In the genomic region with DNA sequence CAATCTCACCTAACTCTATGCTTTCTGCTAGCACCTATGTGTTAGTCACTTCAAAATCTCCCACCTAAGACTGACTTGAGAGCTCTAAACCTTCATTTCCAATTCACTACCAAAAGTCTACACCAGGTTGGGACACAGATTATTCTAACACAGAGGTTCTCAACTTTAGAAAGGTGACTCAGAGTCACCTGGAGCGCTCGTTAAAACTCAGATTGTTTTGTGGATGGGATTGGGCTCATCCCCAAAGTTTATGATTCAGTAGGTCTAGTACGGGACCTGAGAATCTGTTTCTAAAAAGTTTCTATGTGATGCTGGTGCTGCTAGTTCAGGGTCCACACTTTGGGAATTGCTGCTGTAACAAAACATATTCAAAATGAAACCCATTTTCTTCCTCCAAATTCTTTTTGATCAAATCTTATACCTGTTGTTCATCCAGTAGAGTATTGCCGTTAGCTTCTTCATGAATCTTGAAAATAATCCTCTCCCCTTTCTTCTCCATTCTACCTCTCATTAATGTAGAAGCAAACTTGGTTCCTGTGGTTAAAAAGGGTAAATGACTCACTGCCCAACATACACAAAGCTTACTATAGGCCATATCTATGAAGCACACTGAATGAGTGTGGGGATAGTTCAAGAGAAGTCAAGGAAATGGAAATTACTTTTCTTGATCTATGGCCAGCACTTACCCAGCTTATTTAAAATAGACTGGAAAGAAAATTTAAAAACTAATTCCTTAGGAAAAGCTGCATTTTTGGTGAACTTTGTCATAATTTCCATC, we compare ENCODE assay signal across 21 cellular contexts.
A peak's percentile ranks its signal among the peaks of the same experiment; 100 is the strongest.
DNase-seq lines count a peak whose midpoint lies in the region; ATAC-seq and TF ChIP-seq lines count a peak whose summit lies in the region.
"Had no signal": no experiment of that assay in that cellular context is flagged by ENCODE, and none has a peak within 500 bp of the region (broad histone marks: within the 10 kb centered on the region; RNA-seq: fewer than 3 reads in every experiment).

No MANE protein-coding gene starts in this region.

- H3K9me3 Mint-ChIP-seq in activated naive CD4-positive, alpha-beta T cell treated with anti-CD3 and anti-CD28 coated beads for 36 hours = no peaks in the 10 kb centered on the region
- H3K9me3 Mint-ChIP-seq: activated CD4-positive, alpha-beta T cell treated with anti-CD3 and anti-CD28 coated beads, Interleukin-2, amount 10 ng/mL, durations not matched to agents 7 days and 5 days; activated naive CD4-positive, alpha-beta T cell treated with anti-CD3 and anti-CD28 coated beads, Interleukin-2, amount 50 U/mL, for 24 hours; effector memory CD8-positive, alpha-beta T cell had no signal

- ATAC-seq in HG03354 (IDR thresholded peaks at IDR 0.05; ENCODE audit: poor library complexity, severe bottlenecking, unreplicated experiment) (no peak), HG02610 (IDR thresholded peaks at IDR 0.05; ENCODE audit: unreplicated experiment) (no peak)
- ATAC-seq: effector memory CD8-positive, alpha-beta T cell; gastrocnemius medialis had no signal

- H3K4me1 ChIP-seq in ACC112 (ENCODE audit: control insufficient read depth, insufficient read depth, low read length, unreplicated experiment) (peaks cover 10% of the 10 kb centered on the region), mesendoderm (ENCODE audit: control insufficient read depth, low read depth, low read length) (peaks cover 5% of the 10 kb centered on the region)
- H3K4me1 ChIP-seq: gastrocnemius medialis, left ventricle myocardium inferior, suprapubic skin had no signal

- no peak overlapping the region for H3K9ac ChIP-seq in mesendoderm (ENCODE audit: low read length)

- no peak overlapping the region for H3K18ac ChIP-seq in mesendoderm (ENCODE audit: low read length)

- CTCF ChIA-PET in activated naive CD4-positive, alpha-beta T cell treated with anti-CD3 and anti-CD28 coated beads for 36 hours (lab: Charles Lee) = interaction anchor here (0.6 kb wide), 1 partner anchor 1182 kb away, joined by 3 read pairs; no protein-coding TSS in a partner anchor

- no peaks in the 10 kb centered on the region for H3K4me1 Mint-ChIP-seq in activated naive CD4-positive, alpha-beta T cell treated with anti-CD3 and anti-CD28 coated beads for 36 hours (ENCODE audit: low read depth)
- H3K4me1 Mint-ChIP-seq: activated CD4-positive, alpha-beta T cell treated with anti-CD3 and anti-CD28 coated beads, Interleukin-2, amount 10 ng/mL, durations not matched to agents 7 days and 5 days; activated naive CD4-positive, alpha-beta T cell treated with anti-CD3 and anti-CD28 coated beads, Interleukin-2, amount 50 U/mL, for 24 hours; CD4-positive, alpha-beta memory T cell had no signal

- H3K36me3 ChIP-seq in ACC112 (ENCODE audit: insufficient read depth, low read length) (no peaks in the 10 kb centered on the region), mesendoderm (ENCODE audit: control insufficient read depth, insufficient read depth, low read length) (no peaks in the 10 kb centered on the region)
- H3K36me3 ChIP-seq: gastrocnemius medialis, left ventricle myocardium inferior, suprapubic skin had no signal

- H3K4me2 ChIP-seq in mesendoderm (ENCODE audit: low read length) = no peak overlapping the region

- H2AK5ac ChIP-seq in mesendoderm (ENCODE audit: low read length) = no peak overlapping the region

- intact Hi-C loops in activated naive CD4-positive, alpha-beta T cell treated with anti-CD3 and anti-CD28 coated beads for 36 hours (cut with micrococcal nuclease) = no loop called here

- H3K27ac ChIP-seq in ACC112 (ENCODE audit: low read depth, low read length) = no peak overlapping the region
- no peak overlapping the region for H3K27ac ChIP-seq in mesendoderm (ENCODE audit: low read depth, low read length)
- H3K27ac ChIP-seq: gastrocnemius medialis, left ventricle myocardium inferior, suprapubic skin had no signal

- H3K56ac ChIP-seq in mesendoderm (ENCODE audit: low read length) = no peak overlapping the region

- WGBS in mesendoderm (ENCODE audit: extremely low coverage, insufficient coverage, low lambda C conversion rate) = no CpG with 5 or more reads among the region's 4 CpGs

- H2AFZ ChIP-seq in ACC112 (ENCODE audit: low read length, unreplicated experiment) = no peak overlapping the region

- H4K5ac ChIP-seq in mesendoderm (ENCODE audit: low read length) = no peak overlapping the region

- DNase-seq in HS-5 (ENCODE audit: low read depth) = peak; percentile 31
- peak; percentile 74 for DNase-seq in amniotic epithelial cell (ENCODE audit: low read depth)
- DNase-seq in fibroblast of villous mesenchyme (ENCODE audit: low read depth) = peak; percentile 75
- no peak for DNase-seq in activated naive CD4-positive, alpha-beta T cell treated with anti-CD3 and anti-CD28 coated beads for 36 hours
- no peak for DNase-seq in mesendoderm
- DNase-seq: activated CD4-positive, alpha-beta T cell treated with anti-CD3 and anti-CD28 coated beads, Interleukin-2, amount 10 ng/mL, durations not matched to agents 7 days and 5 days; CD4-positive, alpha-beta memory T cell; effector memory CD8-positive, alpha-beta T cell; gastrocnemius medialis; IMR-90; left ventricle myocardium inferior; NCI-H1048; NCI-H2081 treated with DMSO at 0.1 percent for 48 hours; NCI-H526 treated with DMSO at 0.1 percent for 48 hours; stimulated activated CD4-positive, alpha-beta T cell treated with anti-CD3 and anti-CD28 coated beads, Interleukin-2, amount 100 ng/mL, for 48 hours had no signal

- H3K36me3 Mint-ChIP-seq in activated naive CD4-positive, alpha-beta T cell treated with anti-CD3 and anti-CD28 coated beads for 36 hours (ENCODE audit: low read depth) = no peaks in the 10 kb centered on the region
- H3K36me3 Mint-ChIP-seq: activated naive CD4-positive, alpha-beta T cell treated with anti-CD3 and anti-CD28 coated beads, Interleukin-2, amount 50 U/mL, for 24 hours; CD4-positive, alpha-beta memory T cell had no signal

- no peaks in the 10 kb centered on the region for H3K79me2 ChIP-seq in ACC112 (ENCODE audit: control insufficient read depth, insufficient read depth, low read length, unreplicated experiment)
- H3K79me2 ChIP-seq in mesendoderm (ENCODE audit: control insufficient read depth, insufficient read depth, low read length) = no peaks in the 10 kb centered on the region

- H3K23ac ChIP-seq in mesendoderm (ENCODE audit: low read length) = no peak overlapping the region

- no peak overlapping the region for H2BK15ac ChIP-seq in mesendoderm (replicated peaks; ENCODE audit: low read depth)

- no peak overlapping the region for H3K4ac ChIP-seq in mesendoderm (ENCODE audit: low read depth, low read length)

- no peak overlapping the region for H3K27ac Mint-ChIP-seq in activated naive CD4-positive, alpha-beta T cell treated with anti-CD3 and anti-CD28 coated beads for 36 hours
- H3K27ac Mint-ChIP-seq: activated CD4-positive, alpha-beta T cell treated with anti-CD3 and anti-CD28 coated beads, Interleukin-2, amount 10 ng/mL, durations not matched to agents 7 days and 5 days; activated naive CD4-positive, alpha-beta T cell treated with anti-CD3 and anti-CD28 coated beads, Interleukin-2, amount 50 U/mL, for 24 hours; CD4-positive, alpha-beta memory T cell; HFFc6 had no signal

- TF ChIP-seq CTCF in fibroblast of villous mesenchyme (IDR thresholded peaks at IDR 0.05; ENCODE audit: insufficient read depth, low read depth, low read length) = no peak

- H2BK5ac ChIP-seq in mesendoderm (ENCODE audit: low read length) = no peak overlapping the region

- H3K4me3 Mint-ChIP-seq in activated naive CD4-positive, alpha-beta T cell treated with anti-CD3 and anti-CD28 coated beads for 36 hours = no peak overlapping the region
- H3K4me3 Mint-ChIP-seq: activated CD4-positive, alpha-beta T cell treated with anti-CD3 and anti-CD28 coated beads, Interleukin-2, amount 10 ng/mL, durations not matched to agents 7 days and 5 days; activated naive CD4-positive, alpha-beta T cell treated with anti-CD3 and anti-CD28 coated beads, Interleukin-2, amount 50 U/mL, for 24 hours; CD4-positive, alpha-beta memory T cell; effector memory CD8-positive, alpha-beta T cell; HFFc6 had no signal

- H3K27me3 ChIP-seq in ACC112 (ENCODE audit: insufficient read depth, low read length) (peaks cover 44% of the 10 kb centered on the region), mesendoderm (ENCODE audit: insufficient read depth, low read length, poor library complexity) (no peaks in the 10 kb centered on the region)
- H3K27me3 ChIP-seq: gastrocnemius medialis, suprapubic skin had no signal

- H3K4me3 ChIP-seq in ACC112 (ENCODE audit: low read depth, low read length) = peak overlapping the region; percentile 26; the same call in 1 of the 2 replicates
- no peak overlapping the region for H3K4me3 ChIP-seq in fibroblast of villous mesenchyme (ENCODE audit: low read depth, low read length)
- H3K4me3 ChIP-seq in mesendoderm (ENCODE audit: low read length) = no peak overlapping the region
- H3K4me3 ChIP-seq: gastrocnemius medialis, left ventricle myocardium inferior, suprapubic skin had no signal

- H2BK120ac ChIP-seq in mesendoderm (ENCODE audit: low read depth, low read length) = no peak overlapping the region

- no peak overlapping the region for H4K8ac ChIP-seq in mesendoderm (ENCODE audit: low read depth, low read length)

- no peaks in the 10 kb centered on the region for H3K79me1 ChIP-seq in mesendoderm (ENCODE audit: low read length)

- no peaks in the 10 kb centered on the region for H3K27me3 Mint-ChIP-seq in activated naive CD4-positive, alpha-beta T cell treated with anti-CD3 and anti-CD28 coated beads for 36 hours (ENCODE audit: low read depth)
- H3K27me3 Mint-ChIP-seq: activated CD4-positive, alpha-beta T cell treated with anti-CD3 and anti-CD28 coated beads, Interleukin-2, amount 10 ng/mL, durations not matched to agents 7 days and 5 days; activated naive CD4-positive, alpha-beta T cell treated with anti-CD3 and anti-CD28 coated beads, Interleukin-2, amount 50 U/mL, for 24 hours; effector memory CD8-positive, alpha-beta T cell had no signal

Comparison
In these comparisons a context has a peak if more than half of its experiments do, and no peak if none do; other contexts are left out.
1. DNase-seq: peak in HS-5 (single experiment), amniotic epithelial cell (single experiment) and fibroblast of villous mesenchyme (single experiment); none in activated naive CD4-positive, alpha-beta T cell treated with anti-CD3 and anti-CD28 coated beads for 36 hours (single experiment) and mesendoderm (single experiment).